In genomic region chr14:20882787-20883186, GRCh38 we compare ENCODE assay signal across 9 cellular contexts. TPM values are rescaled to one million over a fixed set of nuclear protein-coding genes. Genes with fewer than 3 reads are reported as not detected.
"Had no signal": no experiment of that assay in that cellular context is flagged by ENCODE, and none has a peak within 500 bp of the region (broad histone marks: within the 10 kb centered on the region; RNA-seq: fewer than 3 reads in every experiment).

No MANE protein-coding gene starts in this region.

RNA-seq across cellular contexts. Expression of gene RNASE3, which starts 8.4 kb away (rescaled TPM):
- total RNA-seq: LHCN-M2, MCF 10A, NCI-H460, OCI-LY7, PC-9, Right ventricle myocardium inferior, RPMI7951, SJCRH30, SK-MEL-5 had no signal
